Comparison of ENCODE assay signal across 8 cellular contexts in genomic region chr7:151631968-151632749, GRCh38.
A peak's percentile ranks its signal among the peaks of the same experiment; 100 is the strongest.
DNase-seq lines count a peak whose midpoint lies in the region; ATAC-seq, FAIRE-seq and TF ChIP-seq lines count a peak whose summit lies in the region.

No MANE protein-coding gene starts in this region.

- peak; percentile 80 for FAIRE-seq in GM12892 (lab: Jason Lieb, UNC)

- H3K36me3 ChIP-seq in ascending aorta: peaks cover 0 to 3% of the 10 kb centered on the region in 2 donors

- TF ChIP-seq CTCF in NB4 (IDR thresholded peaks at IDR 0.05; ENCODE audit: low read depth, low read length): peak; percentile 11
- TF ChIP-seq CTCF in ascending aorta (IDR thresholded peaks at IDR 0.05): peak in 2 of 3 experiments; percentile 12 to 53

- H3K27me3 ChIP-seq in ascending aorta: no peaks in the 10 kb centered on the region

- H3K27ac ChIP-seq in ascending aorta: peak overlapping the region; percentile 94 to 95

- H3K9me3 ChIP-seq in ascending aorta: no peaks in the 10 kb centered on the region

- intact Hi-C loops in ascending aorta (cut with DNase I) (loop anchor here (1.0 to 5.0 kb wide), 4 partner anchors 55 to 265 kb away; no protein-coding TSS in a partner anchor), sciatic nerve (cut with DNase I) (no loop called here)

- H3K4me1 ChIP-seq in ascending aorta: peaks cover 12 to 30% of the 10 kb centered on the region in 2 donors

- DNase-seq in GM12892 (ENCODE audit: insufficient read length) (peak; percentile 64), NB4 (ENCODE audit: low read depth) (peak; percentile 87), T-helper 22 cell (ENCODE audit: low read depth) (peak; percentile 84), ascending aorta (ENCODE audit: low spot score in 2 of 2) (peak; percentile 43 to 90), hippocampal formation (lab: John Stamatoyannopoulos, UW) (peak; percentile 71 to 76), sciatic nerve (ENCODE audit: low spot score) (peak; percentile 84), cortex of kidney (lab: John Stamatoyannopoulos, UW) (no peak)

- H3K4me3 ChIP-seq in NB4 (ENCODE audit: low read depth, low read length) (peak overlapping the region; percentile 48), ascending aorta (peak overlapping the region; percentile 84 to 91)

- ATAC-seq in HG02571 (IDR thresholded peaks at IDR 0.05; ENCODE audit: unreplicated experiment) (peak; percentile 70), sciatic nerve (peak; percentile 76)

- TF ChIP-seq POLR2A in GM12892 (IDR thresholded peaks at IDR 0.05; ENCODE audit: low read depth, low read length) (peak; percentile 56; the same call in 1 of the 2 replicates), NB4 (IDR thresholded peaks at IDR 0.05; ENCODE audit: extremely low read depth, insufficient read length) (no peak)
